In the genomic region with DNA sequence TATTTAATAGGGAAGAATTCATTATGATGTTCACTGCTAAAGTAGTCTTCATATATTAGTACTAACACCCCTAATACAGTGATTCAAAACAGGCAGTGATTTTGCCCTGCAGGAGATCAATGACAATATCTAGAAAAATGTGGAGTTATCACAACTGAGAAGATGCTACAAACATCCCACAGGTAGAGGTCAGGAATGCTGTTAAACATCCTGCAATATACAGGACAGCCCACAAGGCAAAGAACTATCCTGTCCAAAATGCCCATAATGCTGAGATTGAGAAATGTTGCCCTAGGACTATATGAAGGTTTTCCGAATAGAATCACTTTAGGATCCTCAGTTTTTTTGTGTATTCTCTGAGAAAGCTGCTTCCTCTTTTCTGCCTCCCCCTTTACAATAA, we compare ENCODE assay signal across 39 cellular contexts. TPM values are rescaled to one million over a fixed set of nuclear protein-coding genes. Genes with fewer than 3 reads are reported as not detected.
"Had no signal": no experiment of that assay in that cellular context is flagged by ENCODE, and none has a peak within 500 bp of the region (broad histone marks: within the 10 kb centered on the region; RNA-seq: fewer than 3 reads in every experiment).

No MANE protein-coding gene starts in this region.

- DNase-seq: activated effector memory CD4-positive, alpha-beta T cell treated with anti-CD3 and anti-CD28 coated beads, Interleukin-2, amount 50 U/mL, for 16 hours; activated effector memory CD4-positive, alpha-beta T cell treated with Interleukin-2 at 50 U/mL for 16 hours; activated gamma-delta T cell; activated gamma-delta T cell treated with Interleukin-2 at 50 U/mL for 16 hours; activated naive CD4-positive, alpha-beta T cell; activated naive CD4-positive, alpha-beta T cell treated with anti-CD3 and anti-CD28 coated beads for 36 hours; activated naive CD4-positive, alpha-beta T cell treated with anti-CD3 and anti-CD28 coated beads, Interleukin-2, amount 10 ng/mL, durations not matched to agents 7 days and 5 days; activated naive CD4-positive, alpha-beta T cell treated with anti-CD3 and anti-CD28 coated beads, Interleukin-2, amount 50 U/mL, for 16 hours; activated naive CD4-positive, alpha-beta T cell treated with Interleukin-2 at 50 U/mL for 16 hours; activated naive CD8-positive, alpha-beta T cell treated with anti-CD3 and anti-CD28 coated beads for 36 hours; activated naive CD8-positive, alpha-beta T cell treated with anti-CD3 and anti-CD28 coated beads, Interleukin-2, amount 10 ng/mL, durations not matched to agents 7 days and 5 days; activated naive CD8-positive, alpha-beta T cell treated with anti-CD3 and anti-CD28 coated beads, Interleukin-2, amount 50 U/mL, for 24 hours; activated T-cell treated with anti-CD3 and anti-CD28 coated beads, Interleukin-2, amount 50 U/mL, for 1 hour; activated T-cell treated with anti-CD3 and anti-CD28 coated beads, Interleukin-2, amount 50 U/mL, for 24 hours; activated T-cell treated with anti-CD3 and anti-CD28 coated beads, Interleukin-2, amount 50 U/mL, for 4 hours; activated T-cell treated with anti-CD3 and anti-CD28 coated beads, Interleukin-2, amount 50 U/mL, for 48 hours; activated T-cell treated with anti-CD3 and anti-CD28 coated beads, Interleukin-2, amount 50 U/mL, for 72 hours; adrenal gland; amniotic stem cell; amygdala; anterior cingulate cortex; aorta; body of pancreas; brain microvascular endothelial cell; caudate nucleus; central memory CD4-positive, alpha-beta T cell; cerebellar nuclear complex had no signal

- H3K9me3 ChIP-seq: adrenal gland, ascending aorta, body of pancreas, breast epithelium had no signal

- H3K9me3 Mint-ChIP-seq: activated naive CD4-positive, alpha-beta T cell treated with anti-CD3 and anti-CD28 coated beads for 36 hours; activated naive CD4-positive, alpha-beta T cell treated with anti-CD3 and anti-CD28 coated beads, Interleukin-2, amount 10 ng/mL, durations not matched to agents 7 days and 5 days; activated naive CD4-positive, alpha-beta T cell treated with anti-CD3 and anti-CD28 coated beads, Interleukin-2, amount 50 U/mL, for 24 hours; activated naive CD4-positive, alpha-beta T cell treated with anti-CD3 and anti-CD28 coated beads, Interleukin-2, amount 50 U/mL, for 72 hours; activated naive CD8-positive, alpha-beta T cell treated with anti-CD3 and anti-CD28 coated beads for 36 hours; activated naive CD8-positive, alpha-beta T cell treated with anti-CD3 and anti-CD28 coated beads, Interleukin-2, amount 10 ng/mL, durations not matched to agents 7 days and 5 days; activated naive CD8-positive, alpha-beta T cell treated with anti-CD3 and anti-CD28 coated beads, Interleukin-2, amount 50 U/mL, for 24 hours; activated T-cell treated with anti-CD3 and anti-CD28 coated beads, Interleukin-2, amount 50 U/mL, for 24 hours; activated T-cell treated with anti-CD3 and anti-CD28 coated beads, Interleukin-2, amount 50 U/mL, for 4 hours; activated T-cell treated with anti-CD3 and anti-CD28 coated beads, Interleukin-2, amount 50 U/mL, for 72 hours; activated T-helper 1 cell treated with anti-CD3 and anti-CD28 coated beads, Interleukin-12 subunit alpha, Interleukin-12 subunit beta, Interleukin-2, Interleukin-4 antibody, amounts not matched to agents 30 ng/mL and 10 ng/mL and 1 ng/mL, durations not matched to agents 14 hours and 24 hours and 36 hours; activated T-helper 17 cell treated with anti-CD3 and anti-CD28 coated beads, Interleukin-2, amount 50 U/mL, for 72 hours; activated T-helper 2 cell treated with anti-CD3 and anti-CD28 coated beads, Interferon-gamma antibody, Interleukin-2, Interleukin-4, amounts not matched to agents 10 μg/mL and 5 μg/mL and 100 μg/mL, durations not matched to agents 14 hours and 24 hours and 36 hours; brain; central memory CD8-positive, alpha-beta T cell had no signal

- H3K27ac ChIP-seq: adrenal gland, ascending aorta, body of pancreas, brain microvascular endothelial cell, breast epithelium, cardiac muscle cell had no signal

- H3K27ac Mint-ChIP-seq: activated naive CD4-positive, alpha-beta T cell treated with anti-CD3 and anti-CD28 coated beads for 36 hours; activated naive CD4-positive, alpha-beta T cell treated with anti-CD3 and anti-CD28 coated beads, Interleukin-2, amount 10 ng/mL, durations not matched to agents 7 days and 5 days; activated naive CD4-positive, alpha-beta T cell treated with anti-CD3 and anti-CD28 coated beads, Interleukin-2, amount 50 U/mL, for 24 hours; activated naive CD4-positive, alpha-beta T cell treated with anti-CD3 and anti-CD28 coated beads, Interleukin-2, amount 50 U/mL, for 72 hours; activated naive CD8-positive, alpha-beta T cell; activated naive CD8-positive, alpha-beta T cell treated with anti-CD3 and anti-CD28 coated beads for 36 hours; activated naive CD8-positive, alpha-beta T cell treated with anti-CD3 and anti-CD28 coated beads, Interleukin-2, amount 10 ng/mL, durations not matched to agents 7 days and 5 days; activated naive CD8-positive, alpha-beta T cell treated with anti-CD3 and anti-CD28 coated beads, Interleukin-2, amount 50 U/mL, for 24 hours; activated T-cell treated with anti-CD3 and anti-CD28 coated beads, Interleukin-2, amount 50 U/mL, for 24 hours; activated T-cell treated with anti-CD3 and anti-CD28 coated beads, Interleukin-2, amount 50 U/mL, for 72 hours; activated T-helper 1 cell treated with anti-CD3 and anti-CD28 coated beads, Interleukin-12 subunit alpha, Interleukin-12 subunit beta, Interleukin-2, Interleukin-4 antibody, amounts not matched to agents 30 ng/mL and 10 ng/mL and 1 ng/mL, durations not matched to agents 14 hours and 24 hours and 36 hours; activated T-helper 17 cell treated with anti-CD3 and anti-CD28 coated beads, Interleukin-2, amount 50 U/mL, for 72 hours; activated T-helper 2 cell treated with anti-CD3 and anti-CD28 coated beads, Interferon-gamma antibody, Interleukin-2, Interleukin-4, amounts not matched to agents 10 μg/mL and 5 μg/mL and 100 μg/mL, durations not matched to agents 14 hours and 24 hours and 36 hours; brain had no signal

- H3K4me3 ChIP-seq: adrenal gland, ascending aorta, body of pancreas, breast epithelium, cardiac muscle cell had no signal

- ATAC-seq: activated naive CD4-positive, alpha-beta T cell treated with anti-CD3 and anti-CD28 coated beads, Interleukin-2, amount 50 U/mL, for 72 hours; activated naive CD8-positive, alpha-beta T cell treated with anti-CD3 and anti-CD28 coated beads, Interleukin-2, amount 50 U/mL, for 24 hours; activated T-cell treated with anti-CD3 and anti-CD28 coated beads, Interleukin-2, amount 50 U/mL, for 4 hours; activated T-cell treated with anti-CD3 and anti-CD28 coated beads, Interleukin-2, amount 50 U/mL, for 72 hours; activated T-helper 17 cell treated with anti-CD3 and anti-CD28 coated beads, Interleukin-2, amount 50 U/mL, for 72 hours; body of pancreas had no signal

- H3K4me3 Mint-ChIP-seq: activated naive CD4-positive, alpha-beta T cell treated with anti-CD3 and anti-CD28 coated beads for 36 hours; activated naive CD4-positive, alpha-beta T cell treated with anti-CD3 and anti-CD28 coated beads, Interleukin-2, amount 10 ng/mL, durations not matched to agents 7 days and 5 days; activated naive CD4-positive, alpha-beta T cell treated with anti-CD3 and anti-CD28 coated beads, Interleukin-2, amount 50 U/mL, for 24 hours; activated naive CD8-positive, alpha-beta T cell; activated naive CD8-positive, alpha-beta T cell treated with anti-CD3 and anti-CD28 coated beads for 36 hours; activated naive CD8-positive, alpha-beta T cell treated with anti-CD3 and anti-CD28 coated beads, Interleukin-2, amount 10 ng/mL, durations not matched to agents 7 days and 5 days; activated naive CD8-positive, alpha-beta T cell treated with anti-CD3 and anti-CD28 coated beads, Interleukin-2, amount 50 U/mL, for 24 hours; activated T-cell treated with anti-CD3 and anti-CD28 coated beads, Interleukin-2, amount 50 U/mL, for 24 hours; activated T-cell treated with anti-CD3 and anti-CD28 coated beads, Interleukin-2, amount 50 U/mL, for 4 hours; activated T-cell treated with anti-CD3 and anti-CD28 coated beads, Interleukin-2, amount 50 U/mL, for 72 hours; activated T-helper 1 cell treated with anti-CD3 and anti-CD28 coated beads, Interleukin-12 subunit alpha, Interleukin-12 subunit beta, Interleukin-2, Interleukin-4 antibody, amounts not matched to agents 30 ng/mL and 10 ng/mL and 1 ng/mL, durations not matched to agents 14 hours and 24 hours and 36 hours; activated T-helper 17 cell treated with anti-CD3 and anti-CD28 coated beads, Interleukin-2, amount 50 U/mL, for 72 hours; brain; central memory CD8-positive, alpha-beta T cell had no signal

- H3K27me3 Mint-ChIP-seq: activated naive CD4-positive, alpha-beta T cell treated with anti-CD3 and anti-CD28 coated beads, Interleukin-2, amount 10 ng/mL, durations not matched to agents 7 days and 5 days; activated naive CD4-positive, alpha-beta T cell treated with anti-CD3 and anti-CD28 coated beads, Interleukin-2, amount 50 U/mL, for 24 hours; activated naive CD8-positive, alpha-beta T cell treated with anti-CD3 and anti-CD28 coated beads, Interleukin-2, amount 50 U/mL, for 24 hours; central memory CD8-positive, alpha-beta T cell had no signal

- H3K4me1 Mint-ChIP-seq: activated naive CD4-positive, alpha-beta T cell treated with anti-CD3 and anti-CD28 coated beads, Interleukin-2, amount 10 ng/mL, durations not matched to agents 7 days and 5 days; activated naive CD4-positive, alpha-beta T cell treated with anti-CD3 and anti-CD28 coated beads, Interleukin-2, amount 50 U/mL, for 24 hours; activated naive CD8-positive, alpha-beta T cell treated with anti-CD3 and anti-CD28 coated beads for 36 hours; activated naive CD8-positive, alpha-beta T cell treated with anti-CD3 and anti-CD28 coated beads, Interleukin-2, amount 10 ng/mL, durations not matched to agents 7 days and 5 days; activated naive CD8-positive, alpha-beta T cell treated with anti-CD3 and anti-CD28 coated beads, Interleukin-2, amount 50 U/mL, for 24 hours; activated T-helper 17 cell treated with anti-CD3 and anti-CD28 coated beads, Interleukin-2, amount 50 U/mL, for 72 hours; central memory CD8-positive, alpha-beta T cell had no signal

- H3K36me3 ChIP-seq: adrenal gland, ascending aorta, brain microvascular endothelial cell, breast epithelium, cardiac muscle cell had no signal

- H3K36me3 Mint-ChIP-seq: activated naive CD4-positive, alpha-beta T cell treated with anti-CD3 and anti-CD28 coated beads, Interleukin-2, amount 10 ng/mL, durations not matched to agents 7 days and 5 days; activated naive CD4-positive, alpha-beta T cell treated with anti-CD3 and anti-CD28 coated beads, Interleukin-2, amount 50 U/mL, for 24 hours; activated naive CD4-positive, alpha-beta T cell treated with anti-CD3 and anti-CD28 coated beads, Interleukin-2, amount 50 U/mL, for 72 hours; activated naive CD8-positive, alpha-beta T cell; activated naive CD8-positive, alpha-beta T cell treated with anti-CD3 and anti-CD28 coated beads for 36 hours; activated naive CD8-positive, alpha-beta T cell treated with anti-CD3 and anti-CD28 coated beads, Interleukin-2, amount 10 ng/mL, durations not matched to agents 7 days and 5 days; brain had no signal

- H3K27me3 ChIP-seq: adrenal gland, ascending aorta, body of pancreas, brain microvascular endothelial cell, breast epithelium had no signal

- H3K4me1 ChIP-seq: adrenal gland, ascending aorta, body of pancreas, breast epithelium had no signal

RNA-seq across cellular contexts. Expression of gene RORB, which starts 15.3 kb away (rescaled TPM):
- total RNA-seq: activated naive CD4-positive, alpha-beta T cell treated with anti-CD3 and anti-CD28 coated beads, Interleukin-2, amount 50 U/mL, for 72 hours; activated T-helper 17 cell treated with anti-CD3 and anti-CD28 coated beads, Interleukin-2, amount 50 U/mL, for 72 hours; chondrocyte had no signal
- polyA plus RNA-seq: cardiac muscle cell had no signal
